ENCODE assay signal across 24 cellular contexts in genomic region chr12:70837026-70837425, GRCh38.
"Had no signal": no experiment of that assay in that cellular context is flagged by ENCODE, and none has a peak within 500 bp of the region (broad histone marks: within the 10 kb centered on the region; RNA-seq: fewer than 3 reads in every experiment).

No MANE protein-coding gene starts in this region.

- H3K4me1 ChIP-seq: neural progenitor cell, parathyroid adenoma, psoas muscle, right lobe of liver, sigmoid colon, stomach, thyroid gland, tibial nerve, upper lobe of left lung, vagina had no signal

- H3K27me3 ChIP-seq: neural progenitor cell, ovary, right lobe of liver, sigmoid colon, stomach, thyroid gland, tibial nerve, upper lobe of left lung, vagina had no signal

- H3K4me3 ChIP-seq: neural progenitor cell, ovary, psoas muscle, right lobe of liver, sigmoid colon, stomach, thoracic aorta, thyroid gland, tibial nerve, upper lobe of left lung, vagina had no signal

- H3K36me3 ChIP-seq: neural progenitor cell, ovary, right lobe of liver, sigmoid colon, stomach, thoracic aorta, thyroid gland, tibial nerve, upper lobe of left lung, vagina had no signal

- DNase-seq: occipital lobe; ovary; posterior cingulate gyrus; psoas muscle; right cardiac atrium; right lobe of liver; sigmoid colon; small intestine; stimulated activated CD4-positive, alpha-beta T cell treated with anti-CD3 and anti-CD28 coated beads, Interleukin-15, amount 100 ng/mL, for 24 hours; stimulated activated CD4-positive, alpha-beta T cell treated with anti-CD3 and anti-CD28 coated beads, Interleukin-2, amount 100 ng/mL, for 24 hours; stimulated activated CD4-positive, alpha-beta T cell treated with anti-CD3 and anti-CD28 coated beads, Interleukin-2, amount 100 ng/mL, for 48 hours; stimulated activated CD4-positive, alpha-beta T cell treated with anti-CD3 and anti-CD28 coated beads, Interleukin-4, amount 100 ng/mL, for 24 hours; stimulated activated naive B cell treated with anti-CD40 and anti-IgM and Interleukin-4, amounts not matched to agents 10 μg/mL and 1 μg/mL and 100 μg/mL, for 72 hours; stimulated activated naive CD4-positive, alpha-beta T cell treated with Interleukin-2 at 50 U/mL for 16 hours; stomach; thyroid gland; trophoblast cell; upper lobe of left lung had no signal

- ATAC-seq: psoas muscle; right cardiac atrium; right lobe of liver; stimulated activated effector memory CD8-positive, alpha-beta T cell treated with anti-CD3 and anti-CD28 coated beads, Interleukin-12 subunit alpha, Interleukin-12 subunit beta, amount 100 ng/mL, for 72 hours; stimulated activated naive B cell treated with anti-CD40 and anti-IgM and Interleukin-4, amounts not matched to agents 10 μg/mL and 1 μg/mL and 100 μg/mL, for 72 hours had no signal

- H2AFZ ChIP-seq: neural progenitor cell, parathyroid adenoma had no signal

- H3K79me2 ChIP-seq: parathyroid adenoma had no signal

- H3K9me3 ChIP-seq: ovary, psoas muscle, right lobe of liver, sigmoid colon, stomach, thoracic aorta, thyroid gland, tibial nerve, upper lobe of left lung, vagina had no signal

- H3K9ac ChIP-seq: neural progenitor cell, parathyroid adenoma had no signal

- H3K27ac ChIP-seq: neural progenitor cell, ovary, parathyroid adenoma, psoas muscle, right lobe of liver, sigmoid colon, stomach, thoracic aorta, thyroid gland, tibial nerve, upper lobe of left lung, vagina had no signal

- H3K4me2 ChIP-seq: neural progenitor cell had no signal
